8 cellular contexts compared by ENCODE assay signal in genomic region chr6:130018292-130018829, GRCh38. TPM values are rescaled to one million over a fixed set of nuclear protein-coding genes. Genes with fewer than 3 reads are reported as not detected.
DNase-seq lines count a peak whose midpoint lies in the region; ATAC-seq and TF ChIP-seq lines count a peak whose summit lies in the region.

Gene L3MBTL3, plus strand, starts transcription at chr6:130018581. Its CDS starts 24,119 bp downstream, at chr6:130042700.

- intact Hi-C loops in uterus (cut with DNase I; ENCODE audit: low total_unique reads) = no loop called here

- H3K9me3 ChIP-seq in hepatocyte (ENCODE audit: low read depth) = no peaks in the 10 kb centered on the region
- no peaks in the 10 kb centered on the region for H3K9me3 ChIP-seq in uterus

- H3K4me2 ChIP-seq in hepatocyte = peak within 1 kb of the TSS; percentile 79

- ATAC-seq in HG02798 (IDR thresholded peaks at IDR 0.05; ENCODE audit: poor library complexity, unreplicated experiment) = peak; percentile 75

- in situ Hi-C loops in GM13976 (cut with MboI; ENCODE audit: low sequenced_read_pairs, unreplicated experiment) (loop anchor here (25.0 kb wide), 1 partner anchor 406 kb away; no protein-coding TSS in a partner anchor), astrocyte of the cerebellum (cut with HindIII; ENCODE audit: low sequenced_read_pairs) (no loop called here)

- DNase-seq in GM13976 (ENCODE audit: low spot score) (peak; percentile 86), NCI-H146 (lab: John Stamatoyannopoulos, UW) (peak; percentile 92), T-helper 9 cell (peak; percentile 82), astrocyte of the cerebellum (ENCODE audit: low read depth) (peak; percentile 64), hepatocyte (ENCODE audit: low spot score) (peak; percentile 94), uterus (peak; percentile 85 to 87)

- 1% methylated on average over 29 of the region's 29 CpGs for WGBS in hepatocyte (ENCODE audit: low lambda C conversion rate, missing lambda C conversion rate)

- TF ChIP-seq POLR2A in uterus (IDR thresholded peaks at IDR 0.05) = no peak

- H3K9me2 ChIP-seq in hepatocyte (replicated peaks; ENCODE audit: insufficient read depth) = no peaks in the 10 kb centered on the region

- H3K79me2 ChIP-seq in hepatocyte = peaks cover 22% of the 10 kb centered on the region

- H3K36me3 ChIP-seq in hepatocyte (replicated peaks; ENCODE audit: insufficient read depth, low read depth) (no peaks in the 10 kb centered on the region), rectal smooth muscle tissue (ENCODE audit: control insufficient read depth, insufficient read depth, low read length) (no peaks in the 10 kb centered on the region), uterus (no peaks in the 10 kb centered on the region)

- no peaks in the 10 kb centered on the region for H4K20me1 ChIP-seq in hepatocyte (ENCODE audit: insufficient read depth, poor library complexity, severe bottlenecking)

- H3K27ac ChIP-seq in hepatocyte (peak within 1 kb of the TSS; percentile 88), rectal smooth muscle tissue (ENCODE audit: low read depth, low read length) (peak within 1 kb of the TSS; percentile 63), uterus (peak within 1 kb of the TSS; percentile 89 to 98)

- TF ChIP-seq CTCF in GM13976 (IDR thresholded peaks at IDR 0.05; ENCODE audit: borderline replicate concordance, control extremely low read depth, extremely low read depth, insufficient read depth, missing control alignments) (no peak), astrocyte of the cerebellum (IDR thresholded peaks at IDR 0.05; ENCODE audit: low read depth, low read length, missing control alignments) (no peak), hepatocyte (IDR thresholded peaks at IDR 0.05; ENCODE audit: poor library complexity) (no peak), uterus (IDR thresholded peaks at IDR 0.05) (no peak)

- H3K9ac ChIP-seq in rectal smooth muscle tissue (ENCODE audit: low read length) = peak within 1 kb of the TSS; percentile 38

- H3K4me1 ChIP-seq in hepatocyte (ENCODE audit: insufficient read depth) (no peaks in the 10 kb centered on the region), rectal smooth muscle tissue (ENCODE audit: control insufficient read depth, insufficient read depth, low read length) (no peaks in the 10 kb centered on the region), uterus (no peaks in the 10 kb centered on the region)

- H3K27me3 ChIP-seq in hepatocyte = no peaks in the 10 kb centered on the region
- H3K27me3 ChIP-seq in rectal smooth muscle tissue (ENCODE audit: control insufficient read depth, insufficient read depth, low read length) = no peaks in the 10 kb centered on the region
- H3K27me3 ChIP-seq in uterus = no peaks in the 10 kb centered on the region

- H2AFZ ChIP-seq in hepatocyte = peak within 1 kb of the TSS; percentile 97

- H3K4me3 ChIP-seq in astrocyte of the cerebellum (ENCODE audit: low read depth, low read length) (peak within 1 kb of the TSS; percentile 96), hepatocyte (peak within 1 kb of the TSS; percentile 75), rectal smooth muscle tissue (ENCODE audit: low read length) (peak within 1 kb of the TSS; percentile 90), uterus (peak within 1 kb of the TSS; percentile 76 to 94)

RNA-seq across cellular contexts. Expression of gene L3MBTL3, which starts in this region (rescaled TPM):
- total RNA-seq in hepatocyte (20.1 and 21.8 TPM in 2 replicates), uterus (10 to 100 TPM in 3 of 4 donors, 1 to 10 TPM in 1; 3.1 to 21.3 (median 16.1) TPM)
- polyA plus RNA-seq in hepatocyte = 5.3 and 7.8 TPM in 2 replicates

Comparison
In these comparisons a context has a peak if more than half of its experiments do, and no peak if none do; other contexts are left out.
1. Peak in every context shown above with its lines: DNase-seq, ATAC-seq, H3K4me3 ChIP-seq and H3K27ac ChIP-seq.